ENCODE assay signal across 21 cellular contexts in the genomic region with DNA sequence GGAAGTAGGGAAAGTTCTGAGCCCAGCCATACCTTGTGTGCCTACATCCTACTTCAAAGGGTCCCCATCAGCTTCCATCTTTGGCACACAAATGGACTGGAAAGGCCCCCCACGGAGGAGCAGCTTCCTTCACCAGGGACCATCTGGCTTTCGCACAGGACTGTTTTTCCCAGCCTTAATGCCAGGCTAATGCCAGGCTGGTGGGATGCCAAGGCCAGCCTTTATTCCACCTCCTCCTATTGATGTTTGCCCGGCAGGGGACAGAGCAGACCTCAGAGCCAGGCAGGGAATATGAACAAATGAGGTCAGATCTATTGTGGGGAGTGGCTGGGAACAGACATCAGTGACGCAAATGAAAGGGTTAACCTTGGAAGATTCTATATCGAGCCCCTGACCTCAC.
DNase-seq lines count a peak whose midpoint lies in the region; ATAC-seq lines count a peak whose summit lies in the region.
"Had no signal": no experiment of that assay in that cellular context is flagged by ENCODE, and none has a peak within 500 bp of the region (broad histone marks: within the 10 kb centered on the region; RNA-seq: fewer than 3 reads in every experiment).

No MANE protein-coding gene starts in this region.

- peak; percentile 33 for DNase-seq in activated effector memory CD4-positive, alpha-beta T cell treated with anti-CD3 and anti-CD28 coated beads, Interleukin-2, amount 50 U/mL, for 16 hours
- no peak for DNase-seq in activated effector memory CD4-positive, alpha-beta T cell treated with Interleukin-2 at 50 U/mL for 16 hours
- DNase-seq in NCI-H1694 treated with DMSO at 0.1 percent for 48 hours (lab: John Stamatoyannopoulos, UW) (peak; percentile 48), cerebellar cortex (ENCODE audit: low spot score) (peak; percentile 95), GM19240 (ENCODE audit: insufficient read length, low spot score) (no peak)
- DNase-seq: DMS79; H7; HFFc6; KBM-7; NCI-H1105 treated with DMSO at 0.1 percent for 48 hours; NCI-H2107; NCI-H2227 treated with DMSO at 0.1 percent for 48 hours; NCI-H526 treated with DMSO at 0.1 percent for 48 hours; NK-92 treated with Interleukin-12 subunit alpha and Interleukin-12 subunit beta, amount 100 ng/mL, for 24 hours; SIG-M5; SK-N-SH; T-helper 2 cell had no signal

- no peak for ATAC-seq in HG03469 (IDR thresholded peaks at IDR 0.05; ENCODE audit: unreplicated experiment)
- no peak for ATAC-seq in activated CD4-positive, CD25-positive, alpha-beta regulatory T cell treated with anti-CD3 and anti-CD28 coated beads, Interleukin-2, amount 50 U/mL, for 24 hours
- ATAC-seq: HepG2, Panc1 had no signal

Comparison
In these comparisons a context has a peak if more than half of its experiments do, and no peak if none do; other contexts are left out.
1. DNase-seq: peak in activated effector memory CD4-positive, alpha-beta T cell treated with anti-CD3 and anti-CD28 coated beads, Interleukin-2, amount 50 U/mL, for 16 hours (single experiment), NCI-H1694 treated with DMSO at 0.1 percent for 48 hours (single experiment) and cerebellar cortex (single experiment); none in activated effector memory CD4-positive, alpha-beta T cell treated with Interleukin-2 at 50 U/mL for 16 hours (single experiment) and GM19240 (single experiment).